In the genomic region with DNA sequence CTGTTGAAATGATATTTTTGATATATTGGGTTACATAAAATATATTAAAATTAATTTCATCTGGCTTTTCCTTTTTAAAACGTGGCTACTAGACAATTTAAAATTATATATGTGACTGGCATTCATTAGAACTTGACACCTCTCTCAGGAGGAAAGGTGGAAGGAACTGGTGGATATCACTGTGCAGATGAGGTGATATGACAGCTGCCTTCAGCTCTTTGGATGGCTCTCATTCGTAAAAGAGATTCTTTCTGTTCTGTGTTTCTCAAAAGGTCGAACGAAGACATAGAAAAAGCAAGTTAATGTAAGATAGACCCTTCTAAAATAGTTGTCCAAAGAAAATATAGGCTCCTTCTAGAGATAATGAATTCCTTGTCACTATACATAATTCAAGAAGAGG, we compare ENCODE assay signal across 14 cellular contexts.
"Had no signal": no experiment of that assay in that cellular context is flagged by ENCODE, and none has a peak within 500 bp of the region (broad histone marks: within the 10 kb centered on the region; RNA-seq: fewer than 3 reads in every experiment).

No MANE protein-coding gene starts in this region.

- H3K4me3 ChIP-seq: cardiac muscle cell, colonic mucosa, ovary, spleen, upper lobe of right lung had no signal

- H3K4me1 ChIP-seq: colonic mucosa, spleen, upper lobe of right lung had no signal

- H3K36me3 ChIP-seq: cardiac muscle cell, colonic mucosa, ovary, spleen, upper lobe of right lung had no signal

- H3K27me3 ChIP-seq: cardiac muscle cell, colonic mucosa, ovary, spleen, upper lobe of right lung had no signal

- DNase-seq: activated CD4-positive, alpha-beta memory T cell treated with anti-CD3 and anti-CD28 coated beads for 36 hours; activated CD4-positive, CD25-positive, alpha-beta regulatory T cell treated with anti-CD3 and anti-CD28 coated beads, Interleukin-2, amount 50 U/mL, for 72 hours; activated T-cell treated with anti-CD3 and anti-CD28 coated beads, Interleukin-2, amount 50 U/mL, for 72 hours; colonic mucosa; effector CD4-positive, alpha-beta T cell; hypothalamus; ovary; SIG-M5; spleen; stimulated activated CD4-positive, alpha-beta T cell treated with anti-CD3 and anti-CD28 coated beads, Interleukin-1b, Interleukin-23, amount 100 ng/mL, for 48 hours; substantia nigra; upper lobe of right lung had no signal

- FAIRE-seq: astrocyte had no signal

- H3K9me3 ChIP-seq: colonic mucosa, ovary had no signal

- H3K27ac ChIP-seq: cardiac muscle cell, colonic mucosa, ovary, upper lobe of right lung had no signal
